19 cellular contexts compared by ENCODE assay signal in genomic region chr4:128821151-128821550, GRCh38.
"Had no signal": no experiment of that assay in that cellular context is flagged by ENCODE, and none has a peak within 500 bp of the region (broad histone marks: within the 10 kb centered on the region; RNA-seq: fewer than 3 reads in every experiment).

No MANE protein-coding gene starts in this region.

- H3K36me3 ChIP-seq: right lobe of liver, upper lobe of left lung had no signal

- H3K36me3 Mint-ChIP-seq: immature natural killer cell had no signal

- H3K27ac ChIP-seq: right lobe of liver, testis, upper lobe of left lung had no signal

- H3K27me3 Mint-ChIP-seq: activated naive CD8-positive, alpha-beta T cell treated with anti-CD3 and anti-CD28 coated beads for 36 hours; stimulated activated memory B cell treated with anti-CD40 and anti-IgM and Interleukin-4, amounts not matched to agents 10 μg/mL and 1 μg/mL and 100 μg/mL, for 72 hours had no signal

- H3K27ac Mint-ChIP-seq: activated naive CD8-positive, alpha-beta T cell treated with anti-CD3 and anti-CD28 coated beads for 36 hours; stimulated activated memory B cell treated with anti-CD40 and anti-IgM and Interleukin-4, amounts not matched to agents 10 μg/mL and 1 μg/mL and 100 μg/mL, for 72 hours had no signal

- H3K27me3 ChIP-seq: right lobe of liver, testis, upper lobe of left lung had no signal

- H3K4me2 ChIP-seq: smooth muscle cell had no signal

- H3K4me3 Mint-ChIP-seq: activated naive CD8-positive, alpha-beta T cell treated with anti-CD3 and anti-CD28 coated beads for 36 hours; immature natural killer cell; neural crest cell; stimulated activated memory B cell treated with anti-CD40 and anti-IgM and Interleukin-4, amounts not matched to agents 10 μg/mL and 1 μg/mL and 100 μg/mL, for 72 hours had no signal

- DNase-seq: activated CD4-positive, alpha-beta T cell treated with anti-CD3 and anti-CD28 coated beads for 4 hours; activated CD4-positive, alpha-beta T cell treated with anti-CD3 and anti-CD28 coated beads, Interleukin-2, amount 50 U/mL, for 48 hours; activated CD4-positive, CD25-positive, alpha-beta regulatory T cell; activated naive CD4-positive, alpha-beta T cell treated with Interleukin-2 at 50 U/mL for 16 hours; activated naive CD8-positive, alpha-beta T cell treated with anti-CD3 and anti-CD28 coated beads for 36 hours; activated T-cell treated with anti-CD3 and anti-CD28 coated beads, Interleukin-2, amount 50 U/mL, for 48 hours; central memory CD4-positive, alpha-beta T cell; dermis blood vessel endothelial cell; effector CD8-positive, alpha-beta T cell; immature natural killer cell; occipital lobe; posterior cingulate gyrus; right lobe of liver; stimulated activated CD4-positive, alpha-beta T cell treated with anti-CD3 and anti-CD28 coated beads, Interleukin-15, amount 100 ng/mL, for 24 hours; testis; upper lobe of left lung had no signal

- H3K4me3 ChIP-seq: right lobe of liver, smooth muscle cell, testis, upper lobe of left lung had no signal

- H3K9me3 Mint-ChIP-seq: activated naive CD8-positive, alpha-beta T cell treated with anti-CD3 and anti-CD28 coated beads for 36 hours; immature natural killer cell; neural crest cell; stimulated activated memory B cell treated with anti-CD40 and anti-IgM and Interleukin-4, amounts not matched to agents 10 μg/mL and 1 μg/mL and 100 μg/mL, for 72 hours had no signal

- H3K4me1 ChIP-seq: testis had no signal

- H3K9me3 ChIP-seq: right lobe of liver, testis, upper lobe of left lung had no signal

- ATAC-seq: right lobe of liver; stimulated activated memory B cell treated with anti-CD40 and anti-IgM and Interleukin-4, amounts not matched to agents 10 μg/mL and 1 μg/mL and 100 μg/mL, for 72 hours had no signal
